8 cellular contexts compared by ENCODE assay signal in genomic region chr13:98664047-98664446, GRCh38.
DNase-seq lines count a peak whose midpoint lies in the region; ATAC-seq and TF ChIP-seq lines count a peak whose summit lies in the region.

No MANE protein-coding gene starts in this region.

- H3K9me3 Mint-ChIP-seq in activated CD8-positive, alpha-beta memory T cell treated with anti-CD3 and anti-CD28 coated beads, Interleukin-2, amount 10 ng/mL, durations not matched to agents 7 days and 5 days (ENCODE audit: low read depth), result no peaks in the 10 kb centered on the region

- no peak overlapping the region for H2AK5ac ChIP-seq in IMR-90 (ENCODE audit: low read depth, low read length)

- H2BK120ac ChIP-seq in IMR-90 (ENCODE audit: low read depth, low read length), result no peak overlapping the region

- no peak overlapping the region for H3K27ac ChIP-seq in IMR-90 (ENCODE audit: insufficient read depth, low read length)
- no peak overlapping the region for H3K27ac ChIP-seq in heart right ventricle

- H3K56ac ChIP-seq in IMR-90 (ENCODE audit: extremely low read depth, insufficient read depth, low read length), result no peak overlapping the region

- H3K4me1 ChIP-seq in IMR-90 (ENCODE audit: control insufficient read depth, insufficient read depth, low read length) (no peaks in the 10 kb centered on the region), heart right ventricle (no peaks in the 10 kb centered on the region)

- ATAC-seq in IMR-90 (ENCODE audit: low read depth) (no peak; the same call in none of the 2 replicates), GM18873 (IDR thresholded peaks at IDR 0.05; ENCODE audit: low FRiP score, unreplicated experiment) (no peak), heart right ventricle (no peak)
- ATAC-seq in activated CD8-positive, alpha-beta memory T cell treated with anti-CD3 and anti-CD28 coated beads, Interleukin-2, amount 10 ng/mL, durations not matched to agents 7 days and 5 days, result peak; percentile 78

- no peak overlapping the region for H3K4me3 Mint-ChIP-seq in activated CD8-positive, alpha-beta memory T cell treated with anti-CD3 and anti-CD28 coated beads, Interleukin-2, amount 10 ng/mL, durations not matched to agents 7 days and 5 days

- no peak overlapping the region for H3K23ac ChIP-seq in IMR-90 (ENCODE audit: low read depth, low read length)

- H3K4me3 ChIP-seq in IMR-90 (ENCODE audit: insufficient read depth, low read depth, low read length) (no peak overlapping the region), heart right ventricle (no peak overlapping the region)

- H4K20me1 ChIP-seq in IMR-90 (ENCODE audit: insufficient read depth, low read length), result no peaks in the 10 kb centered on the region

- H2BK20ac ChIP-seq in IMR-90 (ENCODE audit: low read depth, low read length), result no peak overlapping the region

- WGBS in IMR-90 (ENCODE audit: extremely low coverage in 2 of 2, insufficient read length in 1 of 2), 2 experiments, result no CpG with 5 or more reads among the region's 11 CpGs
- WGBS in heart right ventricle, 2 donors, result 73 to 76% methylated on average over 11 of the region's 11 CpGs

- BruUV-seq in IMR-90 (replicated peaks; lab: Mats Ljungman, UMichigan), result no TSS peak

- no peak overlapping the region for H2BK5ac ChIP-seq in IMR-90 (ENCODE audit: low read depth, low read length, poor library complexity, severe bottlenecking)

- H3K9me3 ChIP-seq in IMR-90 (ENCODE audit: control insufficient read depth, insufficient read depth, low read length) (no peaks in the 10 kb centered on the region), heart right ventricle (no peaks in the 10 kb centered on the region)

- H2AFZ ChIP-seq in IMR-90 (replicated peaks; ENCODE audit: low read length, poor library complexity), result peak overlapping the region; percentile 55

- peak; percentile 85 for DNase-seq in IMR-90
- DNase-seq in activated CD8-positive, alpha-beta memory T cell treated with anti-CD3 and anti-CD28 coated beads, Interleukin-2, amount 10 ng/mL, durations not matched to agents 7 days and 5 days, result peak; percentile 46
- DNase-seq in fibroblast of gingiva (ENCODE audit: low read depth), result peak; percentile 10
- peak; percentile 55 to 62 for DNase-seq in stimulated activated CD8-positive, alpha-beta memory T cell treated with anti-CD3 and anti-CD28 coated beads, Interleukin-15, amount 100 ng/mL, for 48 hours (ENCODE audit: low read depth in 2 of 2)
- DNase-seq in GDM1 (lab: John Stamatoyannopoulos, UW), result no peak
- DNase-seq in HEK293T (ENCODE audit: extremely low spot score), result no peak
- no peak for DNase-seq in heart right ventricle

- no peak for TF ChIP-seq RAD21 in IMR-90 (IDR thresholded peaks at IDR 0.05; ENCODE audit: low read length)

- peaks cover 11% of the 10 kb centered on the region for H3K4me1 Mint-ChIP-seq in activated CD8-positive, alpha-beta memory T cell treated with anti-CD3 and anti-CD28 coated beads, Interleukin-2, amount 10 ng/mL, durations not matched to agents 7 days and 5 days

- H3K18ac ChIP-seq in IMR-90 (ENCODE audit: low read depth, low read length), result no peak overlapping the region

- peaks cover 20% of the 10 kb centered on the region for H3K27me3 Mint-ChIP-seq in activated CD8-positive, alpha-beta memory T cell treated with anti-CD3 and anti-CD28 coated beads, Interleukin-2, amount 10 ng/mL, durations not matched to agents 7 days and 5 days

- H3K4me2 ChIP-seq in IMR-90 (ENCODE audit: low read depth, low read length), result no peak overlapping the region

- no peak overlapping the region for H4K8ac ChIP-seq in IMR-90 (ENCODE audit: low read depth in 2 of 2, low read length in 2 of 2)

- H3K36me3 ChIP-seq in IMR-90 (ENCODE audit: control insufficient read depth, insufficient read depth, low read length) (no peaks in the 10 kb centered on the region), heart right ventricle (no peaks in the 10 kb centered on the region)

- dilution Hi-C loops in IMR-90 (cut with HindIII; ENCODE audit: low sequenced_read_pairs, unreplicated experiment), result loop anchor here (25.0 kb wide), 1 partner anchor 202 kb away; no protein-coding TSS in a partner anchor

- no peaks in the 10 kb centered on the region for H3K79me1 ChIP-seq in IMR-90 (ENCODE audit: low read depth in 1 of 2, low read length in 2 of 2)

- H3K14ac ChIP-seq in IMR-90 (replicated peaks; ENCODE audit: low read depth, low read length), result no peak overlapping the region

- H4K91ac ChIP-seq in IMR-90 (ENCODE audit: insufficient read depth, low read depth, low read length), result no peak overlapping the region

- H2BK15ac ChIP-seq in IMR-90 (ENCODE audit: low read depth, low read length), result no peak overlapping the region

- intact Hi-C loops in IMR-90 (cut with micrococcal nuclease) (no loop called here), heart right ventricle (cut with DNase I) (loop anchor here in 3 of 10 donors (5.0 to 10.0 kb wide), 4 partner anchors 222 to 639 kb away; partner anchors contain the start of gene FARP1 (in 1 of the 3))

- H3K9ac ChIP-seq in IMR-90 (ENCODE audit: low read depth, low read length), result no peak overlapping the region

- in situ Hi-C loops in IMR-90 (cut with MboI; ENCODE audit: low sequenced_read_pairs), result loop anchor here (25.0 kb wide), 2 partner anchors 527 to 802 kb away; partner anchors contain the start of gene FARP1

- TF ChIP-seq CTCF in IMR-90 (conservative IDR thresholded peaks at IDR 0.05; ENCODE audit: low read depth, low read length), result no peak
- TF ChIP-seq CTCF in heart right ventricle (IDR thresholded peaks at IDR 0.05), result no peak

- no peak overlapping the region for H3K27ac Mint-ChIP-seq in activated CD8-positive, alpha-beta memory T cell treated with anti-CD3 and anti-CD28 coated beads, Interleukin-2, amount 10 ng/mL, durations not matched to agents 7 days and 5 days

- POLR2A ChIA-PET in IMR-90 (lab: Charles Lee; ENCODE audit: unreplicated experiment) (no interaction called here), HEK293T (lab: Yijun Ruan, JAX) (no interaction called here)

- peak overlapping the region; percentile 10; the same call in 1 of the 2 replicates for H3K4ac ChIP-seq in IMR-90 (ENCODE audit: low read depth, low read length)

- H2AK9ac ChIP-seq in IMR-90 (replicated peaks; ENCODE audit: low read depth, low read length, poor library complexity), result no peak overlapping the region

- no peak for TF ChIP-seq POLR2A in IMR-90 (IDR thresholded peaks at IDR 0.05; ENCODE audit: low read depth, low read length)

- CTCF ChIA-PET in IMR-90 (lab: Yijun Ruan, JAX), result no interaction called here
- CTCF ChIA-PET in activated CD8-positive, alpha-beta memory T cell treated with anti-CD3 and anti-CD28 coated beads, Interleukin-2, amount 10 ng/mL, durations not matched to agents 7 days and 5 days (lab: Charles Lee), result interaction anchor here (1.3 kb wide), 1 partner anchor 10 kb away, joined by 3 read pairs; no protein-coding TSS in a partner anchor
- CTCF ChIA-PET in HEK293T (lab: Yijun Ruan, JAX), result no interaction called here

- no peaks in the 10 kb centered on the region for H3K36me3 Mint-ChIP-seq in activated CD8-positive, alpha-beta memory T cell treated with anti-CD3 and anti-CD28 coated beads, Interleukin-2, amount 10 ng/mL, durations not matched to agents 7 days and 5 days

- peaks cover 9% of the 10 kb centered on the region for H3K27me3 ChIP-seq in IMR-90 (ENCODE audit: control insufficient read depth, insufficient read depth, low read length)
- no peaks in the 10 kb centered on the region for H3K27me3 ChIP-seq in heart right ventricle

- no peak overlapping the region for H4K5ac ChIP-seq in IMR-90 (ENCODE audit: low read depth, low read length)

- no peaks in the 10 kb centered on the region for H3K9me1 ChIP-seq in IMR-90 (ENCODE audit: insufficient read depth, low read length)

TF ChIP-seq in IMR-90, 13 proteins besides CTCF, POLR2A, EP300 and RAD21:
- TF ChIP-seq CHD1 (IDR thresholded peaks at IDR 0.05; ENCODE audit: low read depth, low read length) (no peak), MAFK (IDR thresholded peaks at IDR 0.05; ENCODE audit: low read depth, low read length) (no peak), FOS (IDR thresholded peaks at IDR 0.05; ENCODE audit: low read depth, low read length) (peak; percentile 71; the same call in 1 of the 2 replicates), SMC3 (IDR thresholded peaks at IDR 0.05; ENCODE audit: low read depth, low read length) (peak; percentile 14; the same call in 1 of the 2 replicates), BHLHE40 (IDR thresholded peaks at IDR 0.05; ENCODE audit: low read depth, low read length) (peak; percentile 98)

TF ChIP-seq in HEK293T, 16 proteins besides CTCF, POLR2A, EP300 and RAD21:
- TF ChIP-seq LEF1 (IDR thresholded peaks at IDR 0.05; ENCODE audit: borderline replicate concordance) (no peak), HDGF (IDR thresholded peaks at IDR 0.05; ENCODE audit: borderline replicate concordance) (no peak), FOXK2 (IDR thresholded peaks at IDR 0.05) (no peak), NFRKB (IDR thresholded peaks at IDR 0.05) (no peak), FOXA1 (IDR thresholded peaks at IDR 0.05) (no peak), L3MBTL2 (conservative IDR thresholded peaks at IDR 0.05) (no peak), CTBP1 (IDR thresholded peaks at IDR 0.05; ENCODE audit: borderline replicate concordance) (no peak), FOXM1 (IDR thresholded peaks at IDR 0.05; ENCODE audit: borderline replicate concordance) (no peak), TARDBP (IDR thresholded peaks at IDR 0.05) (no peak), ZNF384 (IDR thresholded peaks at IDR 0.05) (no peak), SUZ12 (IDR thresholded peaks at IDR 0.05) (no peak), SP1 (IDR thresholded peaks at IDR 0.05) (no peak)
TF ChIP-seq in HEK293T: peak in this region for 0.

Comparison
In these comparisons a context has a peak if more than half of its experiments do, and no peak if none do; other contexts are left out.
1. DNase-seq: peak in IMR-90 (single experiment), activated CD8-positive, alpha-beta memory T cell treated with anti-CD3 and anti-CD28 coated beads, Interleukin-2, amount 10 ng/mL, durations not matched to agents 7 days and 5 days (single experiment), fibroblast of gingiva (single experiment) and stimulated activated CD8-positive, alpha-beta memory T cell treated with anti-CD3 and anti-CD28 coated beads, Interleukin-15, amount 100 ng/mL, for 48 hours (2 of 2); none in GDM1 (single experiment), HEK293T (single experiment) and heart right ventricle (0 of 2).